Comparison of ENCODE assay signal across 34 cellular contexts in the genomic region with DNA sequence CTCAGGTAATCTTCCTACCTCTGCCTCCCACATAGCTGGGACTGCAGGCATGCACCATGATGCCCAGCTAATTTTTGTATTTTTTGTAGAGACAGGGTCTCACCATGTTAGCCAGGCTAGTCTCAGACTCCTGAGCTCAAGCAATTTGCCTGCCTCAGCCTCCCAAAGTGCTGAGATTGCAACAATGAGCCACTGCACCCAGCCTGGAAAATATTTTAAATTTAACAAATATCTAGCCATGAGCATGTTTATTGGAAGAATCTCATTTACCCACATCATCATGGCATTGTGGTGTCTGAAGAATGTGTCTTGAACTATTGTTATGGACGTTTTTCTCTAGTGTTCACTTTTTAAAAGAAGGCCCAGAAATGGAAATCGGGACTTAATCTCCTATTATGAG.
DNase-seq lines count a peak whose midpoint lies in the region; ATAC-seq, FAIRE-seq and TF ChIP-seq lines count a peak whose summit lies in the region.
"Had no signal": no experiment of that assay in that cellular context is flagged by ENCODE, and none has a peak within 500 bp of the region (broad histone marks: within the 10 kb centered on the region; RNA-seq: fewer than 3 reads in every experiment).

No MANE protein-coding gene starts in this region.

- 84% methylated on average over 2 of the region's 2 CpGs for WGBS in HepG2 (ENCODE audit: low lambda C conversion rate)
- WGBS in right lobe of liver (ENCODE audit: insufficient coverage, low coverage, low lambda C conversion rate, missing lambda C conversion rate): 59% methylated on average over 2 of the region's 2 CpGs
- 66% methylated on average over 2 of the region's 2 CpGs for WGBS in A549 (ENCODE audit: missing lambda C conversion rate)

- CTCF ChIA-PET in HepG2 (lab: Yijun Ruan, JAX; ENCODE audit: low intra/inter-chr PET ratio, low total read pairs) (no interaction called here), A549 (lab: Yijun Ruan, JAX) (no interaction called here)

- H3K4me3 ChIP-seq in HepG2 (replicated peaks in 1 of 3; ENCODE audit: insufficient read depth in 1 of 3, low read depth in 2 of 3, low read length in 3 of 3) (no peak overlapping the region), right lobe of liver (no peak overlapping the region), A549 (no peak overlapping the region)
- H3K4me3 ChIP-seq: BLaER1; BLaER1 treated with 17β-estradiol and CSF1 and Interleukin-3, amounts not matched to agents 10 nM and 100 nM had no signal

- no peak overlapping the region for H3K4me2 ChIP-seq in HepG2 (ENCODE audit: low read depth, low read length)
- no peak overlapping the region for H3K4me2 ChIP-seq in A549
- H3K4me2 ChIP-seq: BLaER1; BLaER1 treated with 17β-estradiol and CSF1 and Interleukin-3, amounts not matched to agents 10 nM and 100 nM had no signal

- ATAC-seq in HepG2 (no peak), right lobe of liver (no peak), A549 (no peak)
- ATAC-seq: CD8-positive, alpha-beta T cell had no signal

- peaks cover 5% of the 10 kb centered on the region for H3K9me3 Mint-ChIP-seq in endothelial cell (ENCODE audit: unreplicated experiment)

- TF ChIP-seq POLR2A in HepG2 (IDR thresholded peaks at IDR 0.05; ENCODE audit: insufficient read depth in 1 of 2, low read depth in 2 of 2, low read length in 2 of 2) (no peak), right lobe of liver (IDR thresholded peaks at IDR 0.05) (no peak), A549 (IDR thresholded peaks at IDR 0.05; ENCODE audit: low read length) (no peak)

- no peak for TF ChIP-seq EP300 in HepG2 (IDR thresholded peaks at IDR 0.05; ENCODE audit: low read depth in 2 of 2, low read length in 2 of 2)
- TF ChIP-seq EP300 in HepG2 (CRISPR knock-in tag; IDR thresholded peaks at IDR 0.05; ENCODE audit: borderline replicate concordance): no peak
- no peak for TF ChIP-seq EP300 in A549 (IDR thresholded peaks at IDR 0.05)

- DNase-seq in HepG2 (ENCODE audit: low spot score) (no peak), right lobe of liver (no peak), A549 (ENCODE audit: low read depth in 1 of 2, low spot score in 1 of 2) (no peak), endothelial cell (ENCODE audit: low spot score) (no peak), retina (no peak), NCI-H510A (lab: John Stamatoyannopoulos, UW) (no peak)
- DNase-seq: 8988T; ACHN; AML-193; BE2C; C1 segment of cervical spinal cord; Caco-2; Calu3; CD4-positive, alpha-beta memory T cell; CD4-positive, alpha-beta T cell; CD4-positive, CD25-positive, alpha-beta regulatory T cell; CD8-positive, alpha-beta memory T cell; CD8-positive, alpha-beta T cell; COR-L47; DMS 273 treated with DMSO at 0.1 percent for 48 hours; DMS153; DMS53; DMS79; DMS79 treated with DMSO at 0.1 percent for 48 hours; DND-41; EL had no signal

- H3K27ac ChIP-seq in HepG2 (ENCODE audit: extremely low read length, insufficient read depth, low read length) (no peak overlapping the region), right lobe of liver (no peak overlapping the region), A549 (no peak overlapping the region)
- H3K27ac ChIP-seq: 22Rv1; BLaER1; BLaER1 treated with 17β-estradiol and CSF1 and Interleukin-3, amounts not matched to agents 10 nM and 100 nM; C4-2B had no signal

- peaks cover 41% of the 10 kb centered on the region for H3K36me3 Mint-ChIP-seq in endothelial cell (ENCODE audit: low read depth, unreplicated experiment)

- peak overlapping the region; percentile 69 for H3K4me3 Mint-ChIP-seq in endothelial cell (ENCODE audit: unreplicated experiment)
- H3K4me3 Mint-ChIP-seq: B cell; CD14-positive monocyte; CD4-positive, alpha-beta memory T cell; CD4-positive, alpha-beta T cell; CD4-positive, CD25-positive, alpha-beta regulatory T cell; CD8-positive, alpha-beta memory T cell; CD8-positive, alpha-beta T cell had no signal

- no peaks in the 10 kb centered on the region for H3K27me3 ChIP-seq in HepG2 (ENCODE audit: control insufficient read depth in 1 of 2, insufficient read depth in 2 of 2, low read length in 2 of 2)
- no peaks in the 10 kb centered on the region for H3K27me3 ChIP-seq in right lobe of liver
- H3K27me3 ChIP-seq: BE2C; BLaER1; BLaER1 treated with 17β-estradiol and CSF1 and Interleukin-3, amounts not matched to agents 10 nM and 100 nM had no signal

- POLR2A ChIA-PET in HepG2 (lab: Yijun Ruan, JAX) (no interaction called here), A549 (lab: Yijun Ruan, JAX) (no interaction called here)

- H4K20me1 ChIP-seq in HepG2 (ENCODE audit: insufficient read depth, low read length): no peaks in the 10 kb centered on the region
- H4K20me1 ChIP-seq: BLaER1; BLaER1 treated with 17β-estradiol and CSF1 and Interleukin-3, amounts not matched to agents 10 nM and 100 nM had no signal

- H3K9me3 ChIP-seq in HepG2 (ENCODE audit: low read length) (peaks cover 22% of the 10 kb centered on the region), right lobe of liver (no peaks in the 10 kb centered on the region), A549 (peaks cover 14% of the 10 kb centered on the region)
- H3K9me3 ChIP-seq: BE2C had no signal

- intact Hi-C loops in HepG2 (cut with micrococcal nuclease; ENCODE audit: unreplicated experiment) (no loop called here), right lobe of liver (cut with DNase I) (no loop called here)

- peak; percentile 21 for FAIRE-seq in HepG2 (lab: Jason Lieb, UNC)
- no peak for FAIRE-seq in A549 (lab: Jason Lieb, UNC)
- FAIRE-seq: A204.1, D721Med had no signal

- no peaks in the 10 kb centered on the region for H3K79me2 ChIP-seq in HepG2 (ENCODE audit: insufficient read depth, low read length)

- no TSS peak for BruUV-seq in HepG2 (replicated peaks; lab: Mats Ljungman, UMichigan)

- no peak overlapping the region for H2AFZ ChIP-seq in HepG2 (ENCODE audit: low read length)

- H3K36me3 ChIP-seq in HepG2 (replicated peaks in 1 of 2; ENCODE audit: control insufficient read depth in 1 of 2, insufficient read depth in 2 of 2, low read length in 2 of 2): no peaks in the 10 kb centered on the region; a peak in 1 of 5 replicates
- no peaks in the 10 kb centered on the region for H3K36me3 ChIP-seq in right lobe of liver
- H3K36me3 ChIP-seq: BE2C had no signal

- peaks cover 12% of the 10 kb centered on the region for H3K27me3 Mint-ChIP-seq in endothelial cell (ENCODE audit: unreplicated experiment)
- H3K27me3 Mint-ChIP-seq: B cell; CD4-positive, alpha-beta memory T cell; CD4-positive, alpha-beta T cell; CD4-positive, CD25-positive, alpha-beta regulatory T cell; CD8-positive, alpha-beta memory T cell had no signal

- H3K4me1 Mint-ChIP-seq in endothelial cell (ENCODE audit: unreplicated experiment): no peaks in the 10 kb centered on the region
- H3K4me1 Mint-ChIP-seq: B cell; CD14-positive monocyte; CD4-positive, alpha-beta memory T cell; CD8-positive, alpha-beta memory T cell had no signal

- H3K4me1 ChIP-seq in HepG2 (ENCODE audit: insufficient read depth, low read length) (peaks cover 9% of the 10 kb centered on the region), right lobe of liver (peaks cover 0 to 10% (median 3%) of the 10 kb centered on the region in 4 donors), A549 (no peaks in the 10 kb centered on the region)
- H3K4me1 ChIP-seq: BE2C; BLaER1; BLaER1 treated with 17β-estradiol and CSF1 and Interleukin-3, amounts not matched to agents 10 nM and 100 nM; Caco-2 had no signal

- H3K9ac ChIP-seq in HepG2 (ENCODE audit: insufficient read depth, low read depth, low read length): no peak overlapping the region
- H3K9ac ChIP-seq: BLaER1; BLaER1 treated with 17β-estradiol and CSF1 and Interleukin-3, amounts not matched to agents 10 nM and 100 nM had no signal

- TF ChIP-seq RAD21 in HepG2 (CRISPR knock-in tag; IDR thresholded peaks at IDR 0.05) (no peak), A549 (conservative IDR thresholded peaks at IDR 0.05 in 1 of 2, IDR thresholded peaks at IDR 0.05 in 1 of 2) (no peak)

- TF ChIP-seq CTCF in HepG2 (CRISPR knock-in tag; IDR thresholded peaks at IDR 0.05): no peak
- no peak for TF ChIP-seq CTCF in right lobe of liver (IDR thresholded peaks at IDR 0.05)
- TF ChIP-seq CTCF in A549 (IDR thresholded peaks at IDR 0.05): no peak
- TF ChIP-seq CTCF in endothelial cell (IDR thresholded peaks at IDR 0.05; ENCODE audit: unreplicated experiment): no peak

- no peak overlapping the region for H3K27ac Mint-ChIP-seq in endothelial cell (ENCODE audit: unreplicated experiment)
- H3K27ac Mint-ChIP-seq: B cell; CD14-positive monocyte; CD4-positive, alpha-beta memory T cell; CD4-positive, alpha-beta T cell; CD4-positive, CD25-positive, alpha-beta regulatory T cell; CD8-positive, alpha-beta memory T cell; CD8-positive, alpha-beta T cell had no signal

- in situ Hi-C loops in HepG2 (cut with HindIII; ENCODE audit: extremely low pct_ligation_motif_present, low pct_unique_long_range_greater_than_20kb): no loop called here

TF ChIP-seq in HepG2, 621 proteins besides CTCF, POLR2A, EP300 and RAD21:
- no peak for TF ChIP-seq FOSL2 (CRISPR knock-in tag; IDR thresholded peaks at IDR 0.05)
- peak; percentile 24 to 55; a peak in 3 of 4 replicates for TF ChIP-seq MAFK (conservative IDR thresholded peaks at IDR 0.05 in 1 of 2, IDR thresholded peaks at IDR 0.05 in 1 of 2; ENCODE audit: low read length in 2 of 2)
- no peak for TF ChIP-seq ZNF331 (CRISPR knock-in tag; IDR thresholded peaks at IDR 0.05)

TF ChIP-seq in A549, 52 proteins besides CTCF, POLR2A, EP300 and RAD21:
- TF ChIP-seq ZNF302 (CRISPR knock-in tag; IDR thresholded peaks at IDR 0.05) (no peak), HDAC2 (IDR thresholded peaks at IDR 0.05) (no peak), ESRRA (IDR thresholded peaks at IDR 0.05; ENCODE audit: borderline replicate concordance, low read length) (no peak), MAFK (IDR thresholded peaks at IDR 0.05; ENCODE audit: partially characterized antibody) (peak; percentile 13)
